Comparison of ENCODE assay signal across 13 cellular contexts in the genomic region with DNA sequence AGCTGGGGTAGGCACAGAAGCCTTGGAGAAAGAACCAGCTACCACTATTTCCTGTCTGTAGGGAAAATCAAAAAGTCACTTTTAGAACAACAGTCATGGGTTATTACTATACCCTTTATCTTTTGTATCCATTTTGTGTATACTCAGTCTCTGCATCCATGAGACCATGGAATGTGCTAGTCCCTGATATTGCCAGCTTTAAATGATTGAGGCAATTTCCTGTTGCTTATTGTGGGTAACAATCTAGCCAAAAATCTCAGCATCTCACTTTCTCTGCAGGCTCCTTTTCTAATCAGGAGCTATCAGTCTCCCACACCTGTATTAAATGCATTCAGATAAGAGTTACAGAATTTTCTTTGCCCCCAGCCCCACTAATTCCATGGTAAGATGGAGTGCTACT. TPM values are rescaled to one million over a fixed set of nuclear protein-coding genes. Genes with fewer than 3 reads are reported as not detected.
DNase-seq lines count a peak whose midpoint lies in the region; ATAC-seq lines count a peak whose summit lies in the region.
"Had no signal": no experiment of that assay in that cellular context is flagged by ENCODE, and none has a peak within 500 bp of the region (broad histone marks: within the 10 kb centered on the region; RNA-seq: fewer than 3 reads in every experiment).

No MANE protein-coding gene starts in this region.

- peaks cover 48% of the 10 kb centered on the region for H3K36me3 Mint-ChIP-seq in activated T-cell treated with anti-CD3 and anti-CD28 coated beads, Interleukin-2, amount 50 U/mL, for 24 hours (ENCODE audit: low read depth)
- peaks cover 18% of the 10 kb centered on the region for H3K36me3 Mint-ChIP-seq in T-cell
- H3K36me3 Mint-ChIP-seq in effector memory CD8-positive, alpha-beta T cell (ENCODE audit: insufficient read depth): peaks cover 38% of the 10 kb centered on the region

- CTCF ChIA-PET in T-cell (lab: Charles Lee): interaction anchor here (0.6 to 5.6 kb wide), 24 partner anchors 9 to 847 kb away, joined by 3 to 89 read pairs (median 6); a partner anchor contains a TSS

- peak overlapping the region; percentile 82 for H3K27ac Mint-ChIP-seq in activated T-cell treated with anti-CD3 and anti-CD28 coated beads, Interleukin-2, amount 50 U/mL, for 24 hours
- peak overlapping the region; percentile 76 to 77 for H3K27ac Mint-ChIP-seq in T-cell
- H3K27ac Mint-ChIP-seq in effector memory CD8-positive, alpha-beta T cell: peak overlapping the region; percentile 73 to 85

- POLR2A ChIA-PET in T-cell (lab: Charles Lee): interaction anchor here (0.5 to 4.9 kb wide), 7 partner anchors 10 to 37 kb away, joined by 3 to 33 read pairs (median 8); a partner anchor contains a TSS

- peaks cover 14 to 24% (median 23%) of the 10 kb centered on the region in 3 donors for H3K36me3 ChIP-seq in skeletal muscle tissue (ENCODE audit: control insufficient read depth in 3 of 3, insufficient read depth in 3 of 3, low read length in 3 of 3)

- ATAC-seq in T-cell (replicated peaks in 1 of 4): no peak
- ATAC-seq in effector memory CD8-positive, alpha-beta T cell (replicated peaks): no peak
- ATAC-seq in GM21360 (IDR thresholded peaks at IDR 0.05; ENCODE audit: unreplicated experiment): no peak
- ATAC-seq in HG02610 (IDR thresholded peaks at IDR 0.05; ENCODE audit: unreplicated experiment): no peak

- H3K27me3 Mint-ChIP-seq in activated T-cell treated with anti-CD3 and anti-CD28 coated beads, Interleukin-2, amount 50 U/mL, for 24 hours: no peaks in the 10 kb centered on the region
- H3K27me3 Mint-ChIP-seq in T-cell: no peaks in the 10 kb centered on the region
- H3K27me3 Mint-ChIP-seq in effector memory CD8-positive, alpha-beta T cell: no peaks in the 10 kb centered on the region

- H3K27ac ChIP-seq in skeletal muscle tissue (ENCODE audit: low read depth, low read length): peak overlapping the region; percentile 89
- H3K27ac ChIP-seq: PC-9 had no signal

- peaks cover 45% of the 10 kb centered on the region for H3K4me1 Mint-ChIP-seq in activated T-cell treated with anti-CD3 and anti-CD28 coated beads, Interleukin-2, amount 50 U/mL, for 24 hours (ENCODE audit: low read depth)
- peaks cover 39 to 50% (median 44%) of the 10 kb centered on the region in 3 donors for H3K4me1 Mint-ChIP-seq in T-cell
- H3K4me1 Mint-ChIP-seq in effector memory CD8-positive, alpha-beta T cell (ENCODE audit: low read depth in 2 of 2): peaks cover 29 to 32% of the 10 kb centered on the region in 2 donors

- H3K4me3 Mint-ChIP-seq in activated T-cell treated with anti-CD3 and anti-CD28 coated beads, Interleukin-2, amount 50 U/mL, for 24 hours: no peak overlapping the region
- peak overlapping the region; percentile 74 to 80 (median 75) for H3K4me3 Mint-ChIP-seq in T-cell
- peak overlapping the region; percentile 68 to 73 for H3K4me3 Mint-ChIP-seq in effector memory CD8-positive, alpha-beta T cell

- H3K4me3 ChIP-seq in skeletal muscle tissue (ENCODE audit: low read length in 3 of 3): no peak overlapping the region
- H3K4me3 ChIP-seq: hepatocyte, PC-9 had no signal

- peaks cover 17 to 53% (median 39%) of the 10 kb centered on the region in 3 donors for H3K4me1 ChIP-seq in skeletal muscle tissue (ENCODE audit: control insufficient read depth in 3 of 3, insufficient read depth in 3 of 3, low read length in 3 of 3)

- H3K9ac ChIP-seq in skeletal muscle tissue (ENCODE audit: low read depth in 1 of 3, low read length in 3 of 3): no peak overlapping the region

- peaks cover 8% of the 10 kb centered on the region for H3K9me3 Mint-ChIP-seq in activated T-cell treated with anti-CD3 and anti-CD28 coated beads, Interleukin-2, amount 50 U/mL, for 24 hours
- H3K9me3 Mint-ChIP-seq in T-cell: peaks cover 0 to 9% (median 4%) of the 10 kb centered on the region in 3 donors
- H3K9me3 Mint-ChIP-seq in effector memory CD8-positive, alpha-beta T cell: peaks cover 0 to 2% of the 10 kb centered on the region in 2 donors

- H3K9me3 ChIP-seq in skeletal muscle tissue (ENCODE audit: control insufficient read depth in 3 of 3, low read length in 3 of 3): peaks cover 0 to 3% (median 0%) of the 10 kb centered on the region in 3 donors
- H3K9me3 ChIP-seq: upper lobe of left lung had no signal

- no peaks in the 10 kb centered on the region for H3K27me3 ChIP-seq in skeletal muscle tissue (ENCODE audit: control insufficient read depth in 3 of 3, insufficient read depth in 3 of 3, low read length in 3 of 3)
- H3K27me3 ChIP-seq: hepatocyte, upper lobe of left lung had no signal

- no peak for DNase-seq in activated T-cell treated with anti-CD3 and anti-CD28 coated beads, Interleukin-2, amount 50 U/mL, for 24 hours
- DNase-seq in activated T-cell treated with anti-CD3 and anti-CD28 coated beads for 4 hours: no peak
- no peak for DNase-seq in T-cell
- DNase-seq in effector memory CD8-positive, alpha-beta T cell: no peak
- no peak for DNase-seq in DMS79 treated with DMSO at 0.1 percent for 48 hours (lab: John Stamatoyannopoulos, UW)
- DNase-seq: stimulated activated CD4-positive, alpha-beta T cell treated with anti-CD3 and anti-CD28 coated beads, Interleukin-12 subunit alpha, Interleukin-12 subunit beta, amount 100 ng/mL, for 4 hours; T-helper 9 cell; upper lobe of left lung had no signal

RNA-seq across cellular contexts. Expression of a gene that starts 1.0 kb away (rescaled TPM):
- total RNA-seq in T-cell: 10 to 100 TPM; 72.9 to 78.3 (median 76.0) TPM
- total RNA-seq in skeletal muscle tissue: 75.2 TPM

RNA-seq across cellular contexts. Expression of a gene that starts 13.5 kb away (rescaled TPM):
- total RNA-seq in T-cell: 10 to 100 TPM; 22.2 to 58.3 (median 25.5) TPM
- 17.2 TPM for total RNA-seq in skeletal muscle tissue

RNA-seq across cellular contexts. Expression of a gene that starts 19.9 kb away (rescaled TPM):
- total RNA-seq in T-cell (under 1 TPM in 1 of 5 donors, not detected in 4; 0.23 TPM), skeletal muscle tissue (3.7 TPM)
